ENCODE assay signal across 16 cellular contexts in the genomic region with DNA sequence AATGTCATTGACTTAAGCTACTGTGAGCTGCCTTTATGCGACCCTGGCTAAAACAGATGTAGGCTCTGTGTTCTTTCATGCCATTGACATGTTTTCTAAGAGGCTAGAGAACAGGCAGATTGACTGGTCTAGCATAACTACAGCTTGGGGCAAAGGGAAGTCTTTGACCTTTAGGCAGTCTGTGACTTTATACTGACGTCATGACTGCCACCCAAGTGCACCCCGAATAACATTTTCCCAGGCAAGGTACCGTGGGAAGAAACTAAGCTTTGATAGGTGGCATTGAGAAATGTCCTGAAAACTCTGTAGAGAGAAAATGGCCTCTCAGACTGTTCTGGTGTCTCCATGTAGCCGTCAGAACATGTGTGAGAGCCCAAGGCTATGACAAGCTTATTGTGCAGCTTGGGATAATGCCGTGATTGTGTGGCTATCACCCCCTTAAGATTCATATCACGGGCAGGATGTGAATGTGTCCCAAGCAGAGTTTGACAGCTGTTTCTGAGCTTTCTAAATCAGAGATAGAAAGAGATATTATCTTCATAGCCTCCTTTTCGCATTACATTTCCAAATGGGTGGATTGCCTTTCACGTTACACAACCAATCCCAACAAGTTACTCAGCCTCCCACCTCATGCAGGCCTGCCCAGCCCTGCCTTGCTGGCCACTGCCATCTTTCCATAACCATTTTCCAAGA.
"Had no signal": no experiment of that assay in that cellular context is flagged by ENCODE, and none has a peak within 500 bp of the region (broad histone marks: within the 10 kb centered on the region; RNA-seq: fewer than 3 reads in every experiment).

No MANE protein-coding gene starts in this region.

- FAIRE-seq: kidney, pancreas had no signal

- H3K4me1 ChIP-seq: heart left ventricle, left ventricle myocardium inferior, neural progenitor cell, pancreas, testis had no signal

- H3K4me3 ChIP-seq: heart left ventricle, left ventricle myocardium inferior, neural progenitor cell, pancreas, testis had no signal

- H3K27me3 ChIP-seq: heart left ventricle, neural progenitor cell, pancreas, testis had no signal

- H3K27ac ChIP-seq: heart left ventricle, left ventricle myocardium inferior, neural progenitor cell, pancreas, testis had no signal

- H3K36me3 ChIP-seq: heart left ventricle, left ventricle myocardium inferior, neural progenitor cell, pancreas had no signal

- H3K4me2 ChIP-seq: neural progenitor cell had no signal

- H2AFZ ChIP-seq: neural progenitor cell had no signal

- H3K9me3 ChIP-seq: heart left ventricle, left ventricle myocardium inferior, pancreas, testis had no signal

- ATAC-seq: activated CD8-positive, alpha-beta memory T cell treated with anti-CD3 and anti-CD28 coated beads, Interleukin-2, amount 10 ng/mL, durations not matched to agents 7 days and 5 days; esophagus mucosa; heart left ventricle; pancreas; stimulated activated naive CD8-positive, alpha-beta T cell treated with anti-CD3 and anti-CD28 coated beads, Interleukin-15, Interleukin-2, amounts not matched to agents 100 U/mL and 50 U/mL, for 24 hours had no signal

- H3K9ac ChIP-seq: neural progenitor cell had no signal

- DNase-seq: activated CD4-positive, alpha-beta T cell treated with anti-CD3 and anti-CD28 coated beads for 1 hour; activated CD4-positive, alpha-beta T cell treated with anti-CD3 and anti-CD28 coated beads, Interleukin-2, amount 50 U/mL, for 48 hours; activated CD8-positive, alpha-beta memory T cell treated with anti-CD3 and anti-CD28 coated beads, Interleukin-2, amount 10 ng/mL, durations not matched to agents 7 days and 5 days; activated gamma-delta T cell; activated T-cell treated with anti-CD3 and anti-CD28 coated beads, Interleukin-2, amount 50 U/mL, for 48 hours; endodermal cell; heart left ventricle; kidney; left ventricle myocardium inferior; mesendoderm; pancreas; retina; stimulated activated naive CD8-positive, alpha-beta T cell treated with anti-CD3 and anti-CD28 coated beads, Interleukin-15, Interleukin-2, amounts not matched to agents 100 U/mL and 50 U/mL, for 24 hours; testis had no signal
